ENCODE assay signal across 8 cellular contexts in genomic region chr6:28658475-28659249, GRCh38.
A peak's percentile ranks its signal among the peaks of the same experiment; 100 is the strongest.
DNase-seq lines count a peak whose midpoint lies in the region; ATAC-seq and TF ChIP-seq lines count a peak whose summit lies in the region.

No MANE protein-coding gene starts in this region.

- no peak for DNase-seq in GM12865 (ENCODE audit: low read depth)
- peak; percentile 54 for DNase-seq in NCI-H748 (lab: John Stamatoyannopoulos, UW; ENCODE audit: unreplicated experiment)
- DNase-seq in neural crest cell (ENCODE audit: low read depth, low spot score) = no peak
- no peak for DNase-seq in stimulated activated CD4-positive, alpha-beta T cell treated with anti-CD3 and anti-CD28 coated beads, Interleukin-4, amount 100 ng/mL, for 24 hours

- TF ChIP-seq CTCF in GM12865 (IDR thresholded peaks at IDR 0.05; ENCODE audit: insufficient read depth, low read depth, low read length, missing control alignments) (no peak), neural crest cell (conservative IDR thresholded peaks at IDR 0.05) (no peak)

- peak overlapping the region; percentile 93 for H3K4me3 Mint-ChIP-seq in neural crest cell

- H3K27ac ChIP-seq in cingulate gyrus (ENCODE audit: low read depth, low read length) = peak overlapping the region; percentile 41

- ATAC-seq in GM19397 (IDR thresholded peaks at IDR 0.05; ENCODE audit: unreplicated experiment) (no peak), HG03521 (IDR thresholded peaks at IDR 0.05; ENCODE audit: unreplicated experiment) (no peak), GM18870 (IDR thresholded peaks at IDR 0.05; ENCODE audit: unreplicated experiment) (no peak)

- H3K27ac Mint-ChIP-seq in neural crest cell (ENCODE audit: unreplicated experiment) = peak overlapping the region; percentile 88

- H3K27me3 Mint-ChIP-seq in neural crest cell (ENCODE audit: low read depth) = peaks cover 39% of the 10 kb centered on the region

- peaks cover 30% of the 10 kb centered on the region for H3K4me1 Mint-ChIP-seq in neural crest cell

- peak overlapping the region; percentile 59 for H3K4me3 ChIP-seq in GM12865 (ENCODE audit: low read depth, low read length)

- H3K9me3 Mint-ChIP-seq in neural crest cell = no peaks in the 10 kb centered on the region

- H3K36me3 Mint-ChIP-seq in neural crest cell (ENCODE audit: low read depth) = peaks cover 2% of the 10 kb centered on the region
